In the genomic region with DNA sequence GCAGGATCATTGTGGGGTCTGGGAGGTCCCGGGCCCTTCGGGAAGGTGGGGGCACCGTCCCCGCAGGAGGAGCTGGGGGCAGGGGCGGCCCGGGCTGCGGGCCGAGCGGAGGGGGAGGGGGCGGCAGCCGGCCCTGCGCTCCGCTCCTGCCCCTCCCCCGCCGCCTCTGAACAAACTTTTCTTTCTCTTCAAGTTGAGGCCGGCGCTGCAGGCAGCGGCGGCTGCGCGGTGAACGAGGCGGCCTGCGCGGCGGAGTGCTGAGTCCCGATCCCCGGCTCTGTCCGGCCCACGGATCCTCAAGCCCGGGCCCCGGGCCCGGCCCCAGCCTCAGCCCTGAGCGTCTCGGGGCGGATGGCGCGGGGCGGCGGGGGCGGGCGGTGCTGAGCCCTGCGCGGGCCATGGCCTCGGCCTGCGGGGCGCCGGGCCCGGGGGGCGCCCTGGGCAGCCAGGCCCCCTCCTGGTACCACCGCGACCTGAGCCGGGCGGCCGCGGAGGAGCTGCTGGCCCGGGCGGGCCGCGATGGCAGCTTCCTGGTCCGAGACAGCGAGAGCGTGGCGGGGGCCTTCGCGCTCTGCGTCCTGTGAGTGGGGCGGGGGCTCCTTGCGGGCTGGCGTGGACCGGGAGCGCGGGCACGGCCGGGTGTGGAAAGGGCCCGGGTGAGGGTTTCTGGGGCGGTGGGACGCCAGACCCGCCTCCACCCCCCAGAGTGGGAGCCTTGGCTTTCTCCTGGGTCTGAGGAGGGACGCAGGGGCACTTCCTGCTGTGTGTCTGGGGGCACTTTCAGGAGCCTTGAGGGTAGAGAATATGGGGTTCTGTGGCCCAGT, we compare ENCODE assay signal across 8 cellular contexts. TPM values are rescaled to one million over a fixed set of nuclear protein-coding genes. Genes with fewer than 3 reads are reported as not detected.
DNase-seq lines count a peak whose midpoint lies in the region; ATAC-seq and TF ChIP-seq lines count a peak whose summit lies in the region.

A gene with protein sequence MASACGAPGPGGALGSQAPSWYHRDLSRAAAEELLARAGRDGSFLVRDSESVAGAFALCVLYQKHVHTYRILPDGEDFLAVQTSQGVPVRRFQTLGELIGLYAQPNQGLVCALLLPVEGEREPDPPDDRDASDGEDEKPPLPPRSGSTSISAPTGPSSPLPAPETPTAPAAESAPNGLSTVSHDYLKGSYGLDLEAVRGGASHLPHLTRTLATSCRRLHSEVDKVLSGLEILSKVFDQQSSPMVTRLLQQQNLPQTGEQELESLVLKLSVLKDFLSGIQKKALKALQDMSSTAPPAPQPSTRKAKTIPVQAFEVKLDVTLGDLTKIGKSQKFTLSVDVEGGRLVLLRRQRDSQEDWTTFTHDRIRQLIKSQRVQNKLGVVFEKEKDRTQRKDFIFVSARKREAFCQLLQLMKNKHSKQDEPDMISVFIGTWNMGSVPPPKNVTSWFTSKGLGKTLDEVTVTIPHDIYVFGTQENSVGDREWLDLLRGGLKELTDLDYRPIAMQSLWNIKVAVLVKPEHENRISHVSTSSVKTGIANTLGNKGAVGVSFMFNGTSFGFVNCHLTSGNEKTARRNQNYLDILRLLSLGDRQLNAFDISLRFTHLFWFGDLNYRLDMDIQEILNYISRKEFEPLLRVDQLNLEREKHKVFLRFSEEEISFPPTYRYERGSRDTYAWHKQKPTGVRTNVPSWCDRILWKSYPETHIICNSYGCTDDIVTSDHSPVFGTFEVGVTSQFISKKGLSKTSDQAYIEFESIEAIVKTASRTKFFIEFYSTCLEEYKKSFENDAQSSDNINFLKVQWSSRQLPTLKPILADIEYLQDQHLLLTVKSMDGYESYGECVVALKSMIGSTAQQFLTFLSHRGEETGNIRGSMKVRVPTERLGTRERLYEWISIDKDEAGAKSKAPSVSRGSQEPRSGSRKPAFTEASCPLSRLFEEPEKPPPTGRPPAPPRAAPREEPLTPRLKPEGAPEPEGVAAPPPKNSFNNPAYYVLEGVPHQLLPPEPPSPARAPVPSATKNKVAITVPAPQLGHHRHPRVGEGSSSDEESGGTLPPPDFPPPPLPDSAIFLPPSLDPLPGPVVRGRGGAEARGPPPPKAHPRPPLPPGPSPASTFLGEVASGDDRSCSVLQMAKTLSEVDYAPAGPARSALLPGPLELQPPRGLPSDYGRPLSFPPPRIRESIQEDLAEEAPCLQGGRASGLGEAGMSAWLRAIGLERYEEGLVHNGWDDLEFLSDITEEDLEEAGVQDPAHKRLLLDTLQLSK (plus strand): TSS at position 181 of the 824 bp plus-strand sequence. CDS start 218 bp downstream, at position 399.

- H2BK120ac ChIP-seq in neuronal stem cell (ENCODE audit: low read depth, low read length): peak within 1 kb of the TSS; percentile 78

- TF ChIP-seq POLR2A in gastroesophageal sphincter (IDR thresholded peaks at IDR 0.05): no peak

- peak within 1 kb of the TSS; percentile 33 for H2BK5ac ChIP-seq in neuronal stem cell (ENCODE audit: low read length)

- no CpG with 5 or more reads among the region's 80 CpGs for WGBS in gastroesophageal sphincter (ENCODE audit: low coverage in 1 of 2), 2 donors
- WGBS in neuronal stem cell (ENCODE audit: extremely low coverage in 2 of 2, insufficient read length in 2 of 2, insufficient replicate concordance in 1 of 2), 2 donors: no CpG with 5 or more reads among the region's 80 CpGs

- H2AK5ac ChIP-seq in neuronal stem cell (ENCODE audit: low read depth, low read length): peak within 1 kb of the TSS; percentile 94

- peak within 1 kb of the TSS; percentile 94 for H3K23ac ChIP-seq in neuronal stem cell (ENCODE audit: low read depth, low read length, poor library complexity)

- no peak within 1 kb of the TSS for H4K8ac ChIP-seq in neuronal stem cell (ENCODE audit: low read depth, low read length)

- ATAC-seq in gastroesophageal sphincter: no peak

- H2BK12ac ChIP-seq in neuronal stem cell (ENCODE audit: low read length): no peak within 1 kb of the TSS

- no peak for TF ChIP-seq CTCF in gastroesophageal sphincter (IDR thresholded peaks at IDR 0.05)

- no peaks in the 10 kb centered on the region for H3K27me3 ChIP-seq in gastroesophageal sphincter
- H3K27me3 ChIP-seq in neuronal stem cell (ENCODE audit: control insufficient read depth in 3 of 3, insufficient read depth in 3 of 3, low read depth in 1 of 3, low read length in 3 of 3): no peaks in the 10 kb centered on the region

- peak within 1 kb of the TSS; percentile 1 for H3K14ac ChIP-seq in neuronal stem cell (ENCODE audit: low read length)

- DNase-seq in ELF-1 (ENCODE audit: low read depth, low spot score) (peak; percentile 57), M059J (ENCODE audit: low read depth) (peak; percentile 48), neuronal stem cell (ENCODE audit: low spot score) (no peak), activated gamma-delta T cell treated with Interleukin-2 at 50 U/mL for 16 hours (no peak), NCI-H1930 (lab: John Stamatoyannopoulos, UW) (no peak), pons (ENCODE audit: low spot score) (no peak)
- peak; percentile 79 for DNase-seq in activated effector memory CD4-positive, alpha-beta T cell treated with anti-CD3 and anti-CD28 coated beads, Interleukin-2, amount 50 U/mL, for 16 hours

- peaks cover 15% of the 10 kb centered on the region for H3K79me1 ChIP-seq in neuronal stem cell (ENCODE audit: low read depth, low read length)

- no peak within 1 kb of the TSS for H4K91ac ChIP-seq in neuronal stem cell (ENCODE audit: low read depth, low read length, poor library complexity)

- H3K9me3 ChIP-seq in gastroesophageal sphincter: no peaks in the 10 kb centered on the region
- no peaks in the 10 kb centered on the region for H3K9me3 ChIP-seq in neuronal stem cell (replicated peaks in 1 of 2; ENCODE audit: control insufficient read depth in 2 of 2, insufficient read depth in 1 of 2, low read depth in 1 of 2, low read length in 2 of 2)

- peak within 1 kb of the TSS; percentile 91 for H2AFZ ChIP-seq in neuronal stem cell (ENCODE audit: low read length)

- peak within 1 kb of the TSS; percentile 72 for H2BK15ac ChIP-seq in neuronal stem cell (ENCODE audit: low read length)

- peak within 1 kb of the TSS; percentile 92 to 99 (median 94) for H3K27ac ChIP-seq in gastroesophageal sphincter
- H3K27ac ChIP-seq in neuronal stem cell (replicated peaks; ENCODE audit: low read length): peak within 1 kb of the TSS; percentile 92

- H3K4me3 ChIP-seq in gastroesophageal sphincter: peak within 1 kb of the TSS; percentile 88 to 95
- H3K4me3 ChIP-seq in neuronal stem cell (ENCODE audit: low read length in 2 of 2): peak within 1 kb of the TSS; percentile 58 to 92

- peak within 1 kb of the TSS; percentile 91 for H3K9ac ChIP-seq in neuronal stem cell (ENCODE audit: low read depth, low read length, poor library complexity)

- peak within 1 kb of the TSS; percentile 98 for H3K18ac ChIP-seq in neuronal stem cell (ENCODE audit: low read length)

- peak within 1 kb of the TSS; percentile 84 for H3K4me2 ChIP-seq in neuronal stem cell (ENCODE audit: insufficient read depth, low read length, poor library complexity, severe bottlenecking)

- H3K4me1 ChIP-seq in gastroesophageal sphincter (peaks cover 0 to 52% (median 19%) of the 10 kb centered on the region in 3 donors), neuronal stem cell (ENCODE audit: control insufficient read depth in 2 of 2, insufficient read depth in 1 of 2, low read depth in 1 of 2, low read length in 2 of 2) (peaks cover 5 to 16% of the 10 kb centered on the region in 2 donors)

- peak within 1 kb of the TSS; percentile 81 for H3K4ac ChIP-seq in neuronal stem cell (ENCODE audit: low read length)

- no peak for TF ChIP-seq EP300 in gastroesophageal sphincter (IDR thresholded peaks at IDR 0.05)

- H3K36me3 ChIP-seq in gastroesophageal sphincter (peaks cover 0 to 23% of the 10 kb centered on the region in 2 donors), neuronal stem cell (replicated peaks in 1 of 2; ENCODE audit: control insufficient read depth in 2 of 2, insufficient read depth in 2 of 2, low read length in 2 of 2) (peaks cover 19 to 36% of the 10 kb centered on the region in 2 donors)

RNA-seq across cellular contexts. Expression of the gene that starts here (rescaled TPM):
- 31.8 and 55.5 TPM in 2 replicates for total RNA-seq in M059J (2014; rRNA removed; shearing (Covaris generic))
- total RNA-seq in gastroesophageal sphincter: 100 to 1,000 TPM in 2 of 4 donors, 10 to 100 TPM in 2; 65.8 to 134 (median 92.4) TPM
- 73.7 TPM for polyA plus RNA-seq in neuronal stem cell (2013, experiment 1 of 2)
- 71.0 TPM for polyA plus RNA-seq in neuronal stem cell (2013, experiment 2 of 2)

Comparison
In these comparisons a context has a peak if more than half of its experiments do, and no peak if none do; other contexts are left out.
1. DNase-seq: peak in ELF-1 (single experiment), M059J (single experiment) and activated effector memory CD4-positive, alpha-beta T cell treated with anti-CD3 and anti-CD28 coated beads, Interleukin-2, amount 50 U/mL, for 16 hours (single experiment); none in neuronal stem cell (single experiment), activated gamma-delta T cell treated with Interleukin-2 at 50 U/mL for 16 hours (single experiment), NCI-H1930 (0 of 2) and pons (single experiment).